Comparison of ENCODE assay signal across 29 cellular contexts in the genomic region with DNA sequence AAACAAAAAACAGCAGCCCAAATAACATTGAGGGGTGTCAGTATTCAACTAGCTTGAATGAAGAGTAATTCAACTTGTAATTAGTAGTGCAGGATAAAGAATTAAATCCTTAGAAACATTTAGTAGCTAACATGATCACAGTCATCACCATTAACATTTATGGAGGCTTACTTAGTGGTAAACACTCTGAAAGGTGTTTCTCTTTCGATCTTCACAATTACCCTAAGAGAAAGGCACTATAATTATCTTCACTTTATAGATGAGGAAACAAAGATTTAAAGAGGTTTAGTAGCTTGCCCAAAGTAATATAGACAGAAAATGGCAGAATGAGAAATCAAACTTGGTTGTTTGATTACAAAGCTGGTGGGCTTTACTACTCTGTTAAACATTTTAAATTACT.
"Had no signal": no experiment of that assay in that cellular context is flagged by ENCODE, and none has a peak within 500 bp of the region (broad histone marks: within the 10 kb centered on the region; RNA-seq: fewer than 3 reads in every experiment).

No MANE protein-coding gene starts in this region.

- H3K27me3 ChIP-seq: ascending aorta, breast epithelium, cardiac muscle cell, colonic mucosa, esophagus squamous epithelium, gastroesophageal sphincter had no signal

- H3K36me3 ChIP-seq: ascending aorta, breast epithelium, cardiac muscle cell, colonic mucosa, gastroesophageal sphincter, WERI-Rb-1 had no signal

- DNase-seq: activated B cell treated with CpG ODN at 0.5 μM for 24 hours; activated CD4-positive, alpha-beta memory T cell treated with anti-CD3 and anti-CD28 coated beads for 36 hours; activated CD4-positive, alpha-beta T cell treated with anti-CD3 and anti-CD28 coated beads for 48 hours; activated CD4-positive, alpha-beta T cell treated with anti-CD3 and anti-CD28 coated beads, Interleukin-2, amount 50 U/mL, for 1 hour; activated CD8-positive, alpha-beta memory T cell treated with anti-CD3 and anti-CD28 coated beads, Interleukin-2, amount 10 ng/mL, durations not matched to agents 7 days and 5 days; activated CD8-positive, alpha-beta memory T cell treated with anti-CD3 and anti-CD28 coated beads, Interleukin-2, amount 50 U/mL, for 4 hours; activated CD8-positive, alpha-beta T cell treated with anti-CD3 and anti-CD28 coated beads, Interleukin-2, amount 10 ng/mL, durations not matched to agents 7 days and 5 days; activated effector memory CD4-positive, alpha-beta T cell treated with anti-CD3 and anti-CD28 coated beads, Interleukin-2, amount 50 U/mL, for 16 hours; activated naive CD4-positive, alpha-beta T cell treated with anti-CD3 and anti-CD28 coated beads, Interleukin-2, amount 10 ng/mL, durations not matched to agents 7 days and 5 days; activated naive CD8-positive, alpha-beta T cell treated with anti-CD3 and anti-CD28 coated beads, Interleukin-2, amount 10 ng/mL, durations not matched to agents 7 days and 5 days; activated T-cell treated with anti-CD3 and anti-CD28 coated beads, Interleukin-2, amount 50 U/mL, for 1 hour; activated T-cell treated with anti-CD3 and anti-CD28 coated beads, Interleukin-2, amount 50 U/mL, for 48 hours; central memory CD4-positive, alpha-beta T cell; cerebellar nuclear complex; effector CD8-positive, alpha-beta T cell; esophagus squamous epithelium; foreskin melanocyte; head of caudate nucleus; T-helper 17 cell; T1000; WERI-Rb-1 had no signal

- H3K4me3 ChIP-seq: ascending aorta, breast epithelium, cardiac muscle cell, colonic mucosa, esophagus squamous epithelium, gastroesophageal sphincter had no signal

- H3K27ac ChIP-seq: ascending aorta, breast epithelium, cardiac muscle cell, colonic mucosa, epithelial cell of prostate, esophagus squamous epithelium, gastroesophageal sphincter, WERI-Rb-1 had no signal

- H3K9me3 ChIP-seq: ascending aorta, breast epithelium, colonic mucosa, esophagus squamous epithelium, gastroesophageal sphincter had no signal

- H3K4me1 ChIP-seq: ascending aorta, breast epithelium, colonic mucosa had no signal

- ATAC-seq: activated CD4-positive, CD25-positive, alpha-beta regulatory T cell treated with anti-CD3 and anti-CD28 coated beads, Interleukin-2, amount 50 U/mL, for 24 hours; activated CD8-positive, alpha-beta memory T cell treated with anti-CD3 and anti-CD28 coated beads, Interleukin-2, amount 10 ng/mL, durations not matched to agents 7 days and 5 days; activated CD8-positive, alpha-beta T cell treated with anti-CD3 and anti-CD28 coated beads, Interleukin-2, amount 10 ng/mL, durations not matched to agents 7 days and 5 days; activated naive CD4-positive, alpha-beta T cell treated with anti-CD3 and anti-CD28 coated beads, Interleukin-2, amount 50 U/mL, for 72 hours; gastroesophageal sphincter; T-helper 17 cell had no signal
